ENCODE assay signal across 8 cellular contexts in genomic region chr3:101827211-101828174, GRCh38. TPM values are rescaled to one million over a fixed set of nuclear protein-coding genes. Genes with fewer than 3 reads are reported as not detected.
DNase-seq lines count a peak whose midpoint lies in the region; ATAC-seq lines count a peak whose summit lies in the region.

No MANE protein-coding gene starts in this region.

- 1 to 2% methylated on average over 30 of the region's 30 CpGs for WGBS in esophagus, 2 donors

- DNase-seq in A172 (ENCODE audit: low spot score) (peak; percentile 74), NOMO-1 treated with dmso at 0.1 percent for 144 hours (lab: John Stamatoyannopoulos, UW; ENCODE audit: unreplicated experiment) (peak; percentile 86), activated T-cell treated with anti-CD3 and anti-CD28 coated beads for 4 hours (peak; percentile 76)
- DNase-seq in stimulated activated CD8-positive, alpha-beta memory T cell treated with anti-CD3 and anti-CD28 coated beads, Interleukin-7, amount 100 ng/mL, for 1 hour (ENCODE audit: low read depth in 2 of 2), result peak; percentile 54 to 55

- no peaks in the 10 kb centered on the region for H3K27me3 ChIP-seq in esophagus (ENCODE audit: control insufficient read depth in 1 of 2, insufficient read depth in 2 of 2, low read length in 2 of 2)
- H3K27me3 ChIP-seq in muscle layer of colon (ENCODE audit: control insufficient read depth in 1 of 2, insufficient read depth in 2 of 2, low read length in 2 of 2), result no peaks in the 10 kb centered on the region

- peak overlapping the region; percentile 82 to 97 for H3K27ac ChIP-seq in esophagus (ENCODE audit: low read depth in 2 of 2, low read length in 1 of 2)
- peak overlapping the region; percentile 98 for H3K27ac ChIP-seq in muscle layer of colon (ENCODE audit: low read depth, low read length)

- peaks cover 0 to 4% of the 10 kb centered on the region in 2 donors for H3K4me1 ChIP-seq in esophagus (ENCODE audit: control insufficient read depth in 2 of 2, insufficient read depth in 2 of 2, low read length in 1 of 2)
- peaks cover 28% of the 10 kb centered on the region for H3K4me1 ChIP-seq in muscle layer of colon (ENCODE audit: insufficient read depth, low read length)

- peak; percentile 67 for ATAC-seq in GM18858 (IDR thresholded peaks at IDR 0.05; ENCODE audit: unreplicated experiment)
- peak; percentile 71 for ATAC-seq in HG03064 (IDR thresholded peaks at IDR 0.05; ENCODE audit: low read depth, unreplicated experiment)

- no peaks in the 10 kb centered on the region for H3K9me3 ChIP-seq in esophagus (ENCODE audit: control insufficient read depth in 2 of 2, insufficient read depth in 1 of 2, low read depth in 1 of 2, low read length in 1 of 2)
- H3K9me3 ChIP-seq in muscle layer of colon (ENCODE audit: low read length), result no peaks in the 10 kb centered on the region

- peak overlapping the region; percentile 50 for H3K9ac ChIP-seq in muscle layer of colon (ENCODE audit: low read length)

- H3K4me3 ChIP-seq in esophagus (ENCODE audit: low read depth in 1 of 2, low read length in 2 of 2), result peak overlapping the region; percentile 56 to 90
- H3K4me3 ChIP-seq in muscle layer of colon (ENCODE audit: low read depth in 1 of 2, low read length in 2 of 2), result peak overlapping the region; percentile 56 to 79

- H3K36me3 ChIP-seq in esophagus (ENCODE audit: control insufficient read depth in 2 of 2, insufficient read depth in 2 of 2, low read length in 1 of 2) (no peaks in the 10 kb centered on the region), muscle layer of colon (ENCODE audit: insufficient read depth, low read length) (no peaks in the 10 kb centered on the region)

RNA-seq across cellular contexts. Expression of gene NFKBIZ, which starts 21.8 kb away (rescaled TPM):
- total RNA-seq in A172 (2014; rRNA removed; shearing (Covaris generic)), result 1.8 and 7.5 TPM in 2 replicates
- 10 to 100 TPM; 14.4 to 30.3 TPM for polyA plus RNA-seq in esophagus

RNA-seq across cellular contexts. Expression of gene NXPE3, which starts 48.5 kb away (rescaled TPM):
- total RNA-seq in A172 (2014; rRNA removed; shearing (Covaris generic)), result 13.0 and 16.7 TPM in 2 replicates
- 1 to 10 TPM in 1 of 2 donors, under 1 TPM in 1; 0.94 to 1.8 TPM for polyA plus RNA-seq in esophagus

Comparison
In these comparisons a context has a peak if more than half of its experiments do, and no peak if none do; other contexts are left out.
1. Peak in every context shown above with its lines: DNase-seq, ATAC-seq, H3K4me3 ChIP-seq and H3K27ac ChIP-seq.